8 cellular contexts compared by ENCODE assay signal in the genomic region with DNA sequence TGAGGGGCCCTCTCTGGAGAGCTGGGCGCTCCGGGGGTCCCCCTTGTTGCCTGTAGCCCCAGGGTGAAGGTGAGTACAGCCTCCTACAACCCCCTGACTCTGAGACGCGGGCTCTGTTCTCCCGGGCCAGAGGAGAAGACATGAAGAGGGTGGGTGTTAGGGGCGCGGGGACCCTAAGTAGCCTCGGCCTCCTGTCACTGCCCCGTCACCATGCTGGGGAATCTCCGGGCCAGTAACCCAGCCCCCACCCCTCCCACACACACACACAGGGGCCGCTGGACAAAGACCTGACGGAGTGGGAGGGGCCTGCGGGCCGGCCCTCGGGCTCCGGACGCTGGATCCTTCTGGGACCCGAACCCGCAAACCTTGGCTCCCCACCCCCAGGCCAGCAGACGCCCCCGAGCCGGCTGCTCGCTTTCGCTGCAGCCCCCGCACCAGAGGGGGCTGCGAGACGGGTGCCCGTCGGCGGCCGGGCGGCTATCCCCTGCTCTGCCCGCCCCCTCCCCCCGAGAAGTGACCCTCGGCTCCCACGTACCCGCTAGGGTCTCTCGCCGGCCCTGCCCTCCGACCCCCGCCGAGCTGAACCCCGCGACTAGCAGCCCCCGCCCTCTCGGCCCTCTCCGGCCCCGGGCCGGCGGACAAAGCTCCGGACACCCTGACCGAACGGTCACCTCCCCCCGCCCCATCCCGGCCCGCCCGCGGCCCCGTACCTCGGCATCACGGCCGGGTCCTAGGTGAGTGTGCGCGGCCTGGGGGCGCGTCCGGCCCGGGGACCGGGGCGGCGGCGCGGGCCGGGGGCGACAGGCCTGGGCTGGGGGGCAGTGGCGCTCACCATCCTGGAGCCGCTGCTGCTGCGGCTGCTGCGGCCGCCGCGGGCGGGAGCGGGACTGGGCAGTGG. TPM values are rescaled to one million over a fixed set of nuclear protein-coding genes. Genes with fewer than 3 reads are reported as not detected.
A peak's percentile ranks its signal among the peaks of the same experiment; 100 is the strongest.
DNase-seq lines count a peak whose midpoint lies in the region; ATAC-seq and TF ChIP-seq lines count a peak whose summit lies in the region.

A gene with protein sequence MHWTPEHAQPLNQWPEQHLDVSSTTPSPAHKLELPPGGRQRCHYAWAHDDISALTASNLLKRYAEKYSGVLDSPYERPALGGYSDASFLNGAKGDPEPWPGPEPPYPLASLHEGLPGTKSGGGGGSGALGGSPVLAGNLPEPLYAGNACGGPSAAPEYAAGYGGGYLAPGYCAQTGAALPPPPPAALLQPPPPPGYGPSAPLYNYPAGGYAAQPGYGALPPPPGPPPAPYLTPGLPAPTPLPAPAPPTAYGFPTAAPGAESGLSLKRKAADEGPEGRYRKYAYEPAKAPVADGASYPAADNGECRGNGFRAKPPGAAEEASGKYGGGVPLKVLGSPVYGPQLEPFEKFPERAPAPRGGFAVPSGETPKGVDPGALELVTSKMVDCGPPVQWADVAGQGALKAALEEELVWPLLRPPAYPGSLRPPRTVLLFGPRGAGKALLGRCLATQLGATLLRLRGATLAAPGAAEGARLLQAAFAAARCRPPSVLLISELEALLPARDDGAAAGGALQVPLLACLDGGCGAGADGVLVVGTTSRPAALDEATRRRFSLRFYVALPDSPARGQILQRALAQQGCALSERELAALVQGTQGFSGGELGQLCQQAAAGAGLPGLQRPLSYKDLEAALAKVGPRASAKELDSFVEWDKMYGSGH (minus strand): TSS at position 889 of the 898 bp plus-strand sequence. CDS start 26,305 bp downstream, outside the sequence.

- TF ChIP-seq CTCF in AG10803 (conservative IDR thresholded peaks at IDR 0.05; ENCODE audit: low read length) (no peak), glutamatergic neuron (IDR thresholded peaks at IDR 0.05; ENCODE audit: partially characterized antibody, unreplicated experiment) (no peak), osteocyte (IDR thresholded peaks at IDR 0.05) (no peak)

- H3K36me3 ChIP-seq in MG63, result no peaks in the 10 kb centered on the region

- H3K27ac Mint-ChIP-seq in glutamatergic neuron (ENCODE audit: unreplicated experiment) (peak within 1 kb of the TSS; percentile 76), osteocyte (ENCODE audit: unreplicated experiment) (no peak within 1 kb of the TSS)

- H3K4me3 ChIP-seq in AG10803 (ENCODE audit: low read length) (peak within 1 kb of the TSS; percentile 15), MG63 (peak within 1 kb of the TSS; percentile 18; the same call in 1 of the 2 replicates)

- peak within 1 kb of the TSS; percentile 86 for H3K4me3 Mint-ChIP-seq in glutamatergic neuron (ENCODE audit: unreplicated experiment)
- peak within 1 kb of the TSS; percentile 65 for H3K4me3 Mint-ChIP-seq in osteocyte (ENCODE audit: unreplicated experiment)

- H3K9me3 Mint-ChIP-seq in glutamatergic neuron (ENCODE audit: unreplicated experiment) (peaks cover 5% of the 10 kb centered on the region), osteocyte (ENCODE audit: unreplicated experiment) (no peaks in the 10 kb centered on the region)

- peaks cover 9% of the 10 kb centered on the region; the same call in 1 of the 2 replicates for H3K27me3 ChIP-seq in MG63

- peaks cover 14% of the 10 kb centered on the region for H3K27me3 Mint-ChIP-seq in glutamatergic neuron (ENCODE audit: unreplicated experiment)
- peaks cover 44% of the 10 kb centered on the region for H3K27me3 Mint-ChIP-seq in osteocyte (ENCODE audit: unreplicated experiment)

- H3K36me3 Mint-ChIP-seq in glutamatergic neuron (ENCODE audit: unreplicated experiment), result no peaks in the 10 kb centered on the region
- H3K36me3 Mint-ChIP-seq in osteocyte (ENCODE audit: unreplicated experiment), result no peaks in the 10 kb centered on the region

- no peak for ATAC-seq in GM18498 (IDR thresholded peaks at IDR 0.05; ENCODE audit: unreplicated experiment)

- DNase-seq in AG10803 (ENCODE audit: low read depth), result no peak
- DNase-seq in MG63, result no peak
- peak; percentile 76 for DNase-seq in glutamatergic neuron
- DNase-seq in osteocyte (ENCODE audit: extremely low spot score, unreplicated experiment), result no peak
- no peak for DNase-seq in LoVo (ENCODE audit: low spot score)
- no peak for DNase-seq in hepatic stellate cell (ENCODE audit: low spot score)
- no peak for DNase-seq in NCI-H2029 (lab: John Stamatoyannopoulos, UW)

- H3K4me1 Mint-ChIP-seq in glutamatergic neuron (ENCODE audit: low read depth, unreplicated experiment), result peaks cover 28% of the 10 kb centered on the region
- H3K4me1 Mint-ChIP-seq in osteocyte (ENCODE audit: unreplicated experiment), result peaks cover 11% of the 10 kb centered on the region

- no peaks in the 10 kb centered on the region for H3K9me3 ChIP-seq in MG63

RNA-seq across cellular contexts. Expression of the gene that starts here (rescaled TPM):
- 0.10 and 0.67 TPM in 2 replicates for total RNA-seq in MG63 (2014; rRNA removed; shearing (Covaris generic); ENCODE audit: low replicate concordance)
- total RNA-seq in glutamatergic neuron (ENCODE audit: unreplicated experiment), result 107 TPM
- total RNA-seq in osteocyte, result 0.08 TPM in 2 replicates

Comparison
In these comparisons a context has a peak if more than half of its experiments do, and no peak if none do; other contexts are left out.
1. RNA of the gene that starts here (total RNA-seq): 107 TPM in glutamatergic neuron (single experiment); 0.10 to 0.67 TPM in MG63 and 0.08 TPM in osteocyte; every median in the first group is over 10 times any median in the second.